In the genomic region with DNA sequence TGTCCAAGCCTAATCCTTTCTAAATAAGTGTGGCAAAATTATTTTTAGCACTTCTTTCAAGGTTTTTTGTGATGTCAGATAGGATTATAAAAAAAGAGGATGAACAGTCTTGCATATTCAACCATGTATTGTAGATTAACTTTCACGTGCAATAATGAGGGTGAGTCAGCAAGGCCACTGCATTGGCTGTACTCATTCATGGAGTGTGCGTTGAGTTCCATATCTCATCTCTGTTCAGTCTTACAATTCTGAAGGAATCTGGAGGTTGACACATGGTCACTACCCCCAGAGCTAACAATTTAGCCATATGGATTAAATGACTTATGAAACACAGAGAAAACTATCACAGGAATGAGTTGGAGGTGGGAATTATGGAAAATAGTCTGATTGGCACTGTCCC, we compare ENCODE assay signal across 28 cellular contexts.
"Had no signal": no experiment of that assay in that cellular context is flagged by ENCODE, and none has a peak within 500 bp of the region (broad histone marks: within the 10 kb centered on the region; RNA-seq: fewer than 3 reads in every experiment).

No MANE protein-coding gene starts in this region.

- H2AFZ ChIP-seq: hepatocyte had no signal

- H3K36me3 ChIP-seq: colonic mucosa, gastroesophageal sphincter, heart left ventricle, lower lobe of right lung, prostate gland, sigmoid colon, tibial artery had no signal

- H3K36me3 Mint-ChIP-seq: naive thymus-derived CD8-positive, alpha-beta T cell; stimulated activated memory B cell treated with anti-CD40 and anti-IgM and Interleukin-4, amounts not matched to agents 10 μg/mL and 1 μg/mL and 100 μg/mL, for 72 hours; type B pancreatic cell had no signal

- H3K4me2 ChIP-seq: hepatocyte had no signal

- H3K9me3 Mint-ChIP-seq: endodermal cell, nephron progenitor cell had no signal

- H3K27me3 ChIP-seq: colonic mucosa, foreskin keratinocyte, gastroesophageal sphincter, heart left ventricle, hepatocyte, sigmoid colon, testis, tibial artery had no signal

- H3K27ac ChIP-seq: colonic mucosa, epithelial cell of prostate, foreskin keratinocyte, gastroesophageal sphincter, heart left ventricle, hepatocyte, lower lobe of right lung, prostate gland, sigmoid colon, testis, tibial artery had no signal

- H3K4me1 ChIP-seq: colonic mucosa, foreskin keratinocyte, gastroesophageal sphincter, heart left ventricle, lower lobe of right lung, prostate gland, sigmoid colon, testis, tibial artery had no signal

- H3K9me3 ChIP-seq: colonic mucosa, gastroesophageal sphincter, lower lobe of right lung, prostate gland, sigmoid colon, testis, tibial artery had no signal

- DNase-seq: colonic mucosa; effector CD8-positive, alpha-beta T cell; endodermal cell; foreskin keratinocyte; heart left ventricle; islet precursor cell; kidney glomerular epithelial cell; left colon; left ventricle myocardium superior; lower lobe of right lung; naive thymus-derived CD8-positive, alpha-beta T cell; nephron progenitor cell; nucleus accumbens; right cardiac atrium; sigmoid colon; stimulated activated CD4-positive, alpha-beta T cell treated with anti-CD3 and anti-CD28 coated beads, Interleukin-4, amount 100 ng/mL, for 4 hours; stimulated activated naive CD8-positive, alpha-beta T cell treated with anti-CD3 and anti-CD28 coated beads, Interleukin-15, Interleukin-2, amounts not matched to agents 100 U/mL and 50 U/mL, for 24 hours; substantia nigra; testis; tibial artery had no signal

- ATAC-seq: esophagus mucosa; foreskin keratinocyte; gastroesophageal sphincter; heart left ventricle; left colon; left ventricle myocardium superior; lower lobe of right lung; naive thymus-derived CD8-positive, alpha-beta T cell; right cardiac atrium; stimulated activated memory B cell treated with anti-CD40 and anti-IgM and Interleukin-4, amounts not matched to agents 10 μg/mL and 1 μg/mL and 100 μg/mL, for 72 hours; stimulated activated naive CD8-positive, alpha-beta T cell treated with anti-CD3 and anti-CD28 coated beads, Interleukin-15, Interleukin-2, amounts not matched to agents 100 U/mL and 50 U/mL, for 24 hours had no signal

- H3K27ac Mint-ChIP-seq: dendritic cell treated with granulocyte-macrophage colony-stimulating factor and Interleukin-4, amounts not matched to agents 40 ng/mL and 50 ng/mL, for 4 days; endodermal cell; naive thymus-derived CD8-positive, alpha-beta T cell; nephron progenitor cell; stimulated activated memory B cell treated with anti-CD40 and anti-IgM and Interleukin-4, amounts not matched to agents 10 μg/mL and 1 μg/mL and 100 μg/mL, for 72 hours; type B pancreatic cell had no signal

- H3K4me3 ChIP-seq: colonic mucosa, gastroesophageal sphincter, heart left ventricle, hepatocyte, lower lobe of right lung, prostate gland, sigmoid colon, testis, tibial artery had no signal

- H3K79me2 ChIP-seq: hepatocyte had no signal
